3 cellular contexts compared by ENCODE assay signal in the genomic region with DNA sequence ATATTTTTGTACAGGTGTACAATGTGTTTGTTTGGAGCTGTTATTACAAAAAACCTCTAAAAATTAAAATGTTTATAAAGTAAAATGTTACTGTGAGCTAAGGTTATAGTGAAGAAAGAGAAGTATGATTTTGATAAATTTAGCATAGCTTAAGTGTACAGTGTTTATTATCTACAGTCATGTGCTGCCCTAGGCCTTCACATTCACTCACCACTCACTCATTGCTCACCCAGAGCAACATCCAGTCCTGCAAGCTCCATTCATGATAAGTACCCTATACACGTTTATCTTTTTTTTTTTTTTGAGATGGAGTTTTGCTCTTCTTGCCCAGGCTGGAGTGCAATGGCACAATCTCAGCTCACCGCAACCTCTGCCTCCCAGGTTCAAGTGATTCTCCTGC. TPM values are rescaled to one million over a fixed set of nuclear protein-coding genes. Genes with fewer than 3 reads are reported as not detected.
"Had no signal": no experiment of that assay in that cellular context is flagged by ENCODE, and none has a peak within 500 bp of the region (broad histone marks: within the 10 kb centered on the region; RNA-seq: fewer than 3 reads in every experiment).

No MANE protein-coding gene starts in this region.

RNA-seq across cellular contexts. Expression of a gene that starts 59.6 kb away (rescaled TPM):
- total RNA-seq: K562, PC-3, SJSA1 had no signal
